ENCODE assay signal across 1 cellular context in the genomic region with DNA sequence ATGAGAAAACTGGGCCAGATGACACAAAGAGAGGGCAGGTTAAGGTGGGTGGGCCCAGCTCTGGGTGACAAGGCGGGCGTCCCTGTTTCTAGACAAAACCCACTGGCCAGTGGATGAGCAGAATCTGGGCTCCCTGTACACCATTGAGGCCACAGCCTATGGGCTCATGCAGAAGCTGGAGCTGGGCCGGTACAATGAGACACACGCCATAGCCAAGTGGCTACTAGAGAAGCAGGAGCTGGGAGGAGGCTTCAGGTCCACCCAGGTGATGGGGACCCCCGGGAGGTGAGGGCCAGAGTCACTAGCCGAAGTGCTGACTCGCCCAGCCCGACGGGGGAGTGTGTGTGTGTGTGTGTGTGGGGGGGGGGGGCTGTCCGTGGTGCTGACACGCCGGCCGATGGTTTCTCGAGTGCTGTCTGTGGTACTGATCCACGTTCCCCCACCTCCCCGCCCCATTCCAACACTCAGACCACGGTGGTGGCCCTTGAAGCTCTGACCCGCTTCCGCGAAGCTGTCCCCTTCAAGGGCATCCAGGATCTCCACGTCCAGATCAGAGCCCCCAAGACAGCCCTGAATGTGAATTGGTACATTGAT.
TF ChIP-seq lines count a peak whose summit lies in the region.

No MANE protein-coding gene starts in this region.

TF ChIP-seq in SK-N-SH treated with all-trans-retinoic acid at 6 μM for 48 hours, 23 proteins besides CTCF, POLR2A, EP300 and RAD21 (continued from another document):
- TF ChIP-seq, protein P1, sequence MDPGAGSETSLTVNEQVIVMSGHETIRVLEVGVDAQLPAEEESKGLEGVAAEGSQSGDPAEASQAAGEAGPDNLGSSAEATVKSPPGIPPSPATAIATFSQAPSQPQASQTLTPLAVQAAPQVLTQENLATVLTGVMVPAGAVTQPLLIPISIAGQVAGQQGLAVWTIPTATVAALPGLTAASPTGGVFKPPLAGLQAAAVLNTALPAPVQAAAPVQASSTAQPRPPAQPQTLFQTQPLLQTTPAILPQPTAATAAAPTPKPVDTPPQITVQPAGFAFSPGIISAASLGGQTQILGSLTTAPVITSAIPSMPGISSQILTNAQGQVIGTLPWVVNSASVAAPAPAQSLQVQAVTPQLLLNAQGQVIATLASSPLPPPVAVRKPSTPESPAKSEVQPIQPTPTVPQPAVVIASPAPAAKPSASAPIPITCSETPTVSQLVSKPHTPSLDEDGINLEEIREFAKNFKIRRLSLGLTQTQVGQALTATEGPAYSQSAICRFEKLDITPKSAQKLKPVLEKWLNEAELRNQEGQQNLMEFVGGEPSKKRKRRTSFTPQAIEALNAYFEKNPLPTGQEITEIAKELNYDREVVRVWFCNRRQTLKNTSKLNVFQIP (CRISPR knock-in tag; IDR thresholded peaks at IDR 0.05; ENCODE audit: borderline replicate concordance, low read depth), result no peak
- no peak for TF ChIP-seq TOX (CRISPR knock-in tag; IDR thresholded peaks at IDR 0.05; ENCODE audit: borderline replicate concordance)
